9 cellular contexts compared by ENCODE assay signal in genomic region chr1:60989745-60990718, GRCh38.
DNase-seq lines count a peak whose midpoint lies in the region; ATAC-seq and TF ChIP-seq lines count a peak whose summit lies in the region.
"Had no signal": no experiment of that assay in that cellular context is flagged by ENCODE, and none has a peak within 500 bp of the region (broad histone marks: within the 10 kb centered on the region; RNA-seq: fewer than 3 reads in every experiment).

No MANE protein-coding gene starts in this region.

- H3K27me3 Mint-ChIP-seq in activated CD8-positive, alpha-beta T cell treated with anti-CD3 and anti-CD28 coated beads, Interleukin-2, amount 10 ng/mL, durations not matched to agents 7 days and 5 days (ENCODE audit: low read depth) = peaks cover 4% of the 10 kb centered on the region

- H3K9ac ChIP-seq in SK-N-MC (ENCODE audit: insufficient read length) = no peak overlapping the region

- WGBS in transverse colon (ENCODE audit: low coverage in 1 of 2), 2 donors = 63 to 64% methylated on average over 4 to 8 of the region's 8 CpGs

- H3K36me3 ChIP-seq in SK-N-MC (ENCODE audit: insufficient read depth, low read length) = no peaks in the 10 kb centered on the region
- no peaks in the 10 kb centered on the region for H3K36me3 ChIP-seq in transverse colon

- TF ChIP-seq CTCF in AG09309 (IDR thresholded peaks at IDR 0.05; ENCODE audit: control insufficient read depth, insufficient read depth, low read depth, low read length, missing control alignments) = no peak
- TF ChIP-seq CTCF in transverse colon (IDR thresholded peaks at IDR 0.05) = no peak

- ATAC-seq in HG02678 (IDR thresholded peaks at IDR 0.05; ENCODE audit: unreplicated experiment) = no peak
- no peak for ATAC-seq in activated CD8-positive, alpha-beta T cell treated with anti-CD3 and anti-CD28 coated beads, Interleukin-2, amount 10 ng/mL, durations not matched to agents 7 days and 5 days

- H3K4me3 Mint-ChIP-seq in activated CD8-positive, alpha-beta T cell treated with anti-CD3 and anti-CD28 coated beads, Interleukin-2, amount 10 ng/mL, durations not matched to agents 7 days and 5 days = no peak overlapping the region
- H3K4me3 Mint-ChIP-seq: CD4-positive, CD25-positive, alpha-beta regulatory T cell had no signal

- TF ChIP-seq POLR2A in transverse colon (IDR thresholded peaks at IDR 0.05) = no peak

- H3K4me1 ChIP-seq in transverse colon = peaks cover 0 to 4% (median 0%) of the 10 kb centered on the region in 4 donors

- CTCF ChIA-PET in activated CD8-positive, alpha-beta T cell treated with anti-CD3 and anti-CD28 coated beads, Interleukin-2, amount 10 ng/mL, durations not matched to agents 7 days and 5 days (lab: Charles Lee) = interaction anchor here (0.8 to 1.0 kb wide), 2 partner anchors 11 to 598 kb away, joined by 3 read pairs; no protein-coding TSS in a partner anchor

- H3K27me3 ChIP-seq in transverse colon = no peaks in the 10 kb centered on the region

- DNase-seq in AG09309 (ENCODE audit: low read depth) (peak; percentile 86), SK-N-MC (ENCODE audit: low read depth, low spot score) (peak; percentile 58), fibroblast of gingiva (ENCODE audit: low read depth) (peak; percentile 95), non-pigmented ciliary epithelial cell (ENCODE audit: low read depth) (peak; percentile 82), RKO (ENCODE audit: low spot score) (no peak), transverse colon (no peak)
- no peak for DNase-seq in activated CD8-positive, alpha-beta T cell treated with anti-CD3 and anti-CD28 coated beads, Interleukin-2, amount 10 ng/mL, durations not matched to agents 7 days and 5 days
- DNase-seq: CD4-positive, CD25-positive, alpha-beta regulatory T cell had no signal

- POLR2A ChIA-PET in activated CD8-positive, alpha-beta T cell treated with anti-CD3 and anti-CD28 coated beads, Interleukin-2, amount 10 ng/mL, durations not matched to agents 7 days and 5 days (lab: Charles Lee) = interaction anchor here (0.5 kb wide), 1 partner anchor 1397 kb away, joined by 3 read pairs; no protein-coding TSS in a partner anchor

- no peaks in the 10 kb centered on the region for H3K9me3 Mint-ChIP-seq in activated CD8-positive, alpha-beta T cell treated with anti-CD3 and anti-CD28 coated beads, Interleukin-2, amount 10 ng/mL, durations not matched to agents 7 days and 5 days (ENCODE audit: insufficient read depth)

- intact Hi-C loops in transverse colon (cut with DNase I; ENCODE audit: low total_unique reads) = no loop called here

- H3K4me1 Mint-ChIP-seq in activated CD8-positive, alpha-beta T cell treated with anti-CD3 and anti-CD28 coated beads, Interleukin-2, amount 10 ng/mL, durations not matched to agents 7 days and 5 days (ENCODE audit: low read depth) = no peaks in the 10 kb centered on the region
- H3K4me1 Mint-ChIP-seq: CD4-positive, CD25-positive, alpha-beta regulatory T cell had no signal

- H3K4me3 ChIP-seq in AG09309 (ENCODE audit: control insufficient read depth, low read depth, low read length) (no peak overlapping the region), SK-N-MC (peak overlapping the region; percentile 59), transverse colon (no peak overlapping the region)

- peak overlapping the region; percentile 80 for H3K27ac ChIP-seq in SK-N-MC
- peak overlapping the region in 1 of 4 donors; percentile 15 for H3K27ac ChIP-seq in transverse colon

- in situ Hi-C loops in transverse colon (cut with MboI; ENCODE audit: low pct_ligation_motif_present in 1 of 4, low pct_unique_long_range_greater_than_20kb in 1 of 4, low sequenced_read_pairs in 3 of 4) = no loop called here

- TF ChIP-seq EP300 in transverse colon (IDR thresholded peaks at IDR 0.05; ENCODE audit: low read depth) = no peak

- H3K9me3 ChIP-seq in SK-N-MC (ENCODE audit: low read depth, low read length) = no peaks in the 10 kb centered on the region
- no peaks in the 10 kb centered on the region for H3K9me3 ChIP-seq in transverse colon

- H3K27ac Mint-ChIP-seq in activated CD8-positive, alpha-beta T cell treated with anti-CD3 and anti-CD28 coated beads, Interleukin-2, amount 10 ng/mL, durations not matched to agents 7 days and 5 days = no peak overlapping the region
- H3K27ac Mint-ChIP-seq: CD4-positive, CD25-positive, alpha-beta regulatory T cell had no signal

- no peaks in the 10 kb centered on the region for H3K36me3 Mint-ChIP-seq in activated CD8-positive, alpha-beta T cell treated with anti-CD3 and anti-CD28 coated beads, Interleukin-2, amount 10 ng/mL, durations not matched to agents 7 days and 5 days (ENCODE audit: low read depth)
- H3K36me3 Mint-ChIP-seq: CD4-positive, CD25-positive, alpha-beta regulatory T cell had no signal

Comparison
In these comparisons a context has a peak if more than half of its experiments do, and no peak if none do; other contexts are left out.
1. DNase-seq: peak in AG09309 (single experiment), SK-N-MC (single experiment), fibroblast of gingiva (single experiment) and non-pigmented ciliary epithelial cell (single experiment); none in RKO (single experiment), activated CD8-positive, alpha-beta T cell treated with anti-CD3 and anti-CD28 coated beads, Interleukin-2, amount 10 ng/mL, durations not matched to agents 7 days and 5 days (single experiment) and transverse colon (single experiment).